ENCODE assay signal across 15 cellular contexts in genomic region chr2:226040344-226040743, GRCh38.
DNase-seq lines count a peak whose midpoint lies in the region; ATAC-seq, FAIRE-seq and TF ChIP-seq lines count a peak whose summit lies in the region.
"Had no signal": no experiment of that assay in that cellular context is flagged by ENCODE, and none has a peak within 500 bp of the region (broad histone marks: within the 10 kb centered on the region; RNA-seq: fewer than 3 reads in every experiment).

No MANE protein-coding gene starts in this region.

- H3K23ac ChIP-seq in IMR-90 (ENCODE audit: low read depth, low read length) (no peak overlapping the region), mesenchymal stem cell (ENCODE audit: low read length in 2 of 2) (no peak overlapping the region)

- in situ Hi-C loops in IMR-90 (cut with MboI; ENCODE audit: low sequenced_read_pairs): no loop called here

- H2BK15ac ChIP-seq in IMR-90 (ENCODE audit: low read depth, low read length) (no peak overlapping the region), mesenchymal stem cell (ENCODE audit: low read depth, poor library complexity, severe bottlenecking) (peak overlapping the region; percentile 89)

- TF ChIP-seq CTCF in GM23338 (conservative IDR thresholded peaks at IDR 0.05; ENCODE audit: low read depth in 2 of 2) (no peak), IMR-90 (conservative IDR thresholded peaks at IDR 0.05; ENCODE audit: low read depth, low read length) (no peak), osteoblast (IDR thresholded peaks at IDR 0.05; ENCODE audit: extremely low read depth, low read depth, low read length) (no peak), chondrocyte (IDR thresholded peaks at IDR 0.05) (no peak)

- no peaks in the 10 kb centered on the region for H3K79me2 ChIP-seq in GM23338 (replicated peaks; ENCODE audit: insufficient read depth)
- H3K79me2 ChIP-seq in osteoblast (ENCODE audit: insufficient read depth, low read length): no peaks in the 10 kb centered on the region

- CTCF ChIA-PET in IMR-90 (lab: Yijun Ruan, JAX): no interaction called here

- H3K4me1 ChIP-seq in GM23338 (ENCODE audit: insufficient read depth) (no peaks in the 10 kb centered on the region), IMR-90 (ENCODE audit: control insufficient read depth, insufficient read depth, low read length) (no peaks in the 10 kb centered on the region; the same call in 1 of the 2 replicates), mesenchymal stem cell (ENCODE audit: control insufficient read depth, insufficient read depth, low read depth, low read length) (no peaks in the 10 kb centered on the region), osteoblast (ENCODE audit: insufficient read depth, low read length) (no peaks in the 10 kb centered on the region)

- no TSS peak for BruUV-seq in IMR-90 (replicated peaks; lab: Mats Ljungman, UMichigan)

- 0 out of 2 replicates have a peak, but pooled peaks cover 6% of the 10 kb centered on the region for H3K9me2 ChIP-seq in GM23338 (ENCODE audit: insufficient read depth)

- H3K9me1 ChIP-seq in IMR-90 (ENCODE audit: insufficient read depth, low read length): no peaks in the 10 kb centered on the region

- DNase-seq in GM23338 (ENCODE audit: low spot score) (no peak), IMR-90 (no peak), mesenchymal stem cell (no peak), osteoblast (ENCODE audit: insufficient read length, low spot score, missing footprints) (peak; percentile 30), GM12891 (ENCODE audit: insufficient read length, low spot score) (no peak), chondrocyte (ENCODE audit: low spot score) (no peak)
- no peak for DNase-seq in T-helper 2 cell treated with Interferon-gamma antibody and Interleukin-4, amounts not matched to agents 5 μg/mL and 100 μg/mL, for 36 hours (ENCODE audit: low spot score)
- DNase-seq: C1 segment of cervical spinal cord; Calu3; CD4-positive, alpha-beta T cell; DMS 273 treated with DMSO at 0.1 percent for 48 hours; H7 had no signal

- H2BK120ac ChIP-seq in IMR-90 (ENCODE audit: low read depth, low read length) (no peak overlapping the region), mesenchymal stem cell (ENCODE audit: low read depth, low read length) (no peak overlapping the region)

- H3F3A ChIP-seq in GM23338 (replicated peaks; ENCODE audit: low read depth): no peaks in the 10 kb centered on the region

- intact Hi-C loops in IMR-90 (cut with micrococcal nuclease): no loop called here

- H4K8ac ChIP-seq in IMR-90 (ENCODE audit: low read depth in 2 of 2, low read length in 2 of 2) (no peak overlapping the region), mesenchymal stem cell (ENCODE audit: low read length) (peak overlapping the region; percentile 23)

- H2BK5ac ChIP-seq in IMR-90 (ENCODE audit: low read depth, low read length, poor library complexity, severe bottlenecking): no peak overlapping the region
- no peak overlapping the region for H2BK5ac ChIP-seq in mesenchymal stem cell (ENCODE audit: low read depth, low read length, poor library complexity, severe bottlenecking)

- POLR2A ChIA-PET in IMR-90 (lab: Charles Lee; ENCODE audit: unreplicated experiment): no interaction called here

- H3K27me3 ChIP-seq in GM23338 (ENCODE audit: insufficient read depth) (no peaks in the 10 kb centered on the region), IMR-90 (ENCODE audit: control insufficient read depth, insufficient read depth, low read length) (no peaks in the 10 kb centered on the region), mesenchymal stem cell (ENCODE audit: control insufficient read depth in 1 of 2, insufficient read depth in 1 of 2, low read length in 2 of 2) (no peaks in the 10 kb centered on the region), osteoblast (ENCODE audit: insufficient read depth, low read length) (no peaks in the 10 kb centered on the region)

- no CpG with 5 or more reads among the region's 1 CpG for WGBS in IMR-90 (ENCODE audit: extremely low coverage in 2 of 2, insufficient read length in 1 of 2), 2 experiments
- WGBS in mesenchymal stem cell: 92% methylated on average over 1 of the region's 1 CpG

- no peak overlapping the region for H2AK9ac ChIP-seq in IMR-90 (replicated peaks; ENCODE audit: low read depth, low read length, poor library complexity)

- H3K4me3 Mint-ChIP-seq in GM23338: no peak overlapping the region
- H3K4me3 Mint-ChIP-seq in T-helper 2 cell treated with Interferon-gamma antibody and Interleukin-4, amounts not matched to agents 5 μg/mL and 100 μg/mL, for 36 hours: no peak overlapping the region
- no peak overlapping the region for H3K4me3 Mint-ChIP-seq in chondrocyte (ENCODE audit: unreplicated experiment)
- H3K4me3 Mint-ChIP-seq: B cell; CD4-positive, alpha-beta T cell had no signal

- no peak overlapping the region for H3K9ac ChIP-seq in IMR-90 (ENCODE audit: low read depth, low read length)
- H3K9ac ChIP-seq in mesenchymal stem cell (ENCODE audit: low read length): no peak overlapping the region

- no peak for TF ChIP-seq POLR2A in IMR-90 (IDR thresholded peaks at IDR 0.05; ENCODE audit: low read depth, low read length)
- TF ChIP-seq POLR2A in GM12891 (IDR thresholded peaks at IDR 0.05; ENCODE audit: low read depth, low read length): no peak

- H2BK20ac ChIP-seq in IMR-90 (ENCODE audit: low read depth, low read length): no peak overlapping the region

- H3K27ac ChIP-seq in GM23338 (ENCODE audit: low read depth): no peak overlapping the region
- no peak overlapping the region for H3K27ac ChIP-seq in IMR-90 (ENCODE audit: insufficient read depth, low read length)
- no peak overlapping the region for H3K27ac ChIP-seq in mesenchymal stem cell (ENCODE audit: low read length, poor library complexity, severe bottlenecking)
- H3K27ac ChIP-seq in osteoblast (ENCODE audit: low read depth, low read length): no peak overlapping the region

- H2BK12ac ChIP-seq in mesenchymal stem cell (ENCODE audit: low read length in 2 of 2): no peak overlapping the region

- H3K4me3 ChIP-seq in GM23338: no peak overlapping the region
- no peak overlapping the region for H3K4me3 ChIP-seq in IMR-90 (ENCODE audit: insufficient read depth, low read depth, low read length)
- H3K4me3 ChIP-seq in mesenchymal stem cell (ENCODE audit: insufficient read depth in 1 of 2, low read depth in 1 of 2, low read length in 2 of 2): no peak overlapping the region
- no peak overlapping the region for H3K4me3 ChIP-seq in osteoblast (ENCODE audit: insufficient read depth, low read length)

- H3K79me1 ChIP-seq in IMR-90 (ENCODE audit: low read depth in 1 of 2, low read length in 2 of 2) (no peaks in the 10 kb centered on the region), mesenchymal stem cell (replicated peaks; ENCODE audit: low read length, poor library complexity, severe bottlenecking) (no peaks in the 10 kb centered on the region)

- H4K5ac ChIP-seq in IMR-90 (ENCODE audit: low read depth, low read length): peak overlapping the region; percentile 20; the same call in 1 of the 2 replicates

- H4K91ac ChIP-seq in IMR-90 (ENCODE audit: insufficient read depth, low read depth, low read length) (no peak overlapping the region), mesenchymal stem cell (ENCODE audit: low read length) (no peak overlapping the region)

- H3K36me3 ChIP-seq in GM23338 (ENCODE audit: insufficient read depth): no peaks in the 10 kb centered on the region
- H3K36me3 ChIP-seq in IMR-90 (ENCODE audit: control insufficient read depth, insufficient read depth, low read length): no peaks in the 10 kb centered on the region
- no peaks in the 10 kb centered on the region for H3K36me3 ChIP-seq in mesenchymal stem cell (ENCODE audit: control insufficient read depth in 1 of 2, insufficient read depth in 2 of 2, low read depth in 1 of 2, low read length in 2 of 2)
- H3K36me3 ChIP-seq in osteoblast (ENCODE audit: insufficient read depth, low read length): no peaks in the 10 kb centered on the region

- H2AK5ac ChIP-seq in IMR-90 (ENCODE audit: low read depth, low read length): no peak overlapping the region
- H2AK5ac ChIP-seq in mesenchymal stem cell (ENCODE audit: low read length, severe bottlenecking): no peak overlapping the region

- H3K9me3 ChIP-seq in IMR-90 (ENCODE audit: control insufficient read depth, insufficient read depth, low read length): no peaks in the 10 kb centered on the region
- no peaks in the 10 kb centered on the region for H3K9me3 ChIP-seq in mesenchymal stem cell (ENCODE audit: control insufficient read depth, low read length)
- no peaks in the 10 kb centered on the region for H3K9me3 ChIP-seq in osteoblast (ENCODE audit: low read depth, low read length)

- H3K4ac ChIP-seq in IMR-90 (ENCODE audit: low read depth, low read length) (no peak overlapping the region), mesenchymal stem cell (ENCODE audit: low read depth in 1 of 2, low read length in 2 of 2) (no peak overlapping the region)

- no peaks in the 10 kb centered on the region for H3K36me3 Mint-ChIP-seq in GM23338 (ENCODE audit: low read depth)
- H3K36me3 Mint-ChIP-seq in T-helper 2 cell treated with Interferon-gamma antibody and Interleukin-4, amounts not matched to agents 5 μg/mL and 100 μg/mL, for 36 hours (ENCODE audit: low read depth): no peaks in the 10 kb centered on the region
- no peaks in the 10 kb centered on the region for H3K36me3 Mint-ChIP-seq in chondrocyte (ENCODE audit: low read depth)

- H4K20me1 ChIP-seq in GM23338 (replicated peaks; ENCODE audit: insufficient read depth): no peaks in the 10 kb centered on the region
- no peaks in the 10 kb centered on the region for H4K20me1 ChIP-seq in IMR-90 (ENCODE audit: insufficient read depth, low read length)
- no peaks in the 10 kb centered on the region for H4K20me1 ChIP-seq in osteoblast (ENCODE audit: insufficient read depth, low read length)

- H3K18ac ChIP-seq in IMR-90 (ENCODE audit: low read depth, low read length) (peak overlapping the region; percentile 64; the same call in 1 of the 2 replicates), mesenchymal stem cell (ENCODE audit: low read depth in 1 of 2, low read length in 2 of 2) (no peak overlapping the region)

- H3K4me1 Mint-ChIP-seq in GM23338: no peaks in the 10 kb centered on the region
- H3K4me1 Mint-ChIP-seq in T-helper 2 cell treated with Interferon-gamma antibody and Interleukin-4, amounts not matched to agents 5 μg/mL and 100 μg/mL, for 36 hours (ENCODE audit: low read depth): no peaks in the 10 kb centered on the region
- H3K4me1 Mint-ChIP-seq in chondrocyte (ENCODE audit: low read depth): peaks cover 6% of the 10 kb centered on the region
- H3K4me1 Mint-ChIP-seq: B cell had no signal

- H3K9me3 Mint-ChIP-seq in GM23338 (no peaks in the 10 kb centered on the region), chondrocyte (ENCODE audit: low read depth) (peaks cover 5% of the 10 kb centered on the region)
- H3K9me3 Mint-ChIP-seq in T-helper 2 cell treated with Interferon-gamma antibody and Interleukin-4, amounts not matched to agents 5 μg/mL and 100 μg/mL, for 36 hours: no peaks in the 10 kb centered on the region
- H3K9me3 Mint-ChIP-seq: CD4-positive, alpha-beta T cell had no signal

- H3K14ac ChIP-seq in IMR-90 (replicated peaks; ENCODE audit: low read depth, low read length) (no peak overlapping the region), mesenchymal stem cell (ENCODE audit: low read length in 2 of 2) (no peak overlapping the region)

- dilution Hi-C loops in IMR-90 (cut with HindIII; ENCODE audit: low sequenced_read_pairs, unreplicated experiment): no loop called here

- no peak overlapping the region for H3K56ac ChIP-seq in IMR-90 (ENCODE audit: extremely low read depth, insufficient read depth, low read length)

- H2AFZ ChIP-seq in GM23338 (peak overlapping the region; percentile 18; the same call in 1 of the 2 replicates), IMR-90 (replicated peaks; ENCODE audit: low read length, poor library complexity) (no peak overlapping the region), mesenchymal stem cell (ENCODE audit: low read depth, low read length) (no peak overlapping the region), osteoblast (ENCODE audit: low read length) (peak overlapping the region; percentile 14)

- no peaks in the 10 kb centered on the region for H3K27me3 Mint-ChIP-seq in GM23338 (ENCODE audit: insufficient read depth, low read depth, poor library complexity)
- no peaks in the 10 kb centered on the region for H3K27me3 Mint-ChIP-seq in T-helper 2 cell treated with Interferon-gamma antibody and Interleukin-4, amounts not matched to agents 5 μg/mL and 100 μg/mL, for 36 hours (ENCODE audit: low read depth)
- no peaks in the 10 kb centered on the region for H3K27me3 Mint-ChIP-seq in chondrocyte (ENCODE audit: low read depth)

- H3K4me2 ChIP-seq in GM23338 (no peak overlapping the region), IMR-90 (ENCODE audit: low read depth, low read length) (no peak overlapping the region), mesenchymal stem cell (ENCODE audit: low read length, poor library complexity, severe bottlenecking) (no peak overlapping the region), osteoblast (ENCODE audit: insufficient read depth, low read length) (no peak overlapping the region)

- no peak for TF ChIP-seq RAD21 in IMR-90 (IDR thresholded peaks at IDR 0.05; ENCODE audit: low read length)

- no peak overlapping the region for H3K27ac Mint-ChIP-seq in GM23338
- no peak overlapping the region for H3K27ac Mint-ChIP-seq in T-helper 2 cell treated with Interferon-gamma antibody and Interleukin-4, amounts not matched to agents 5 μg/mL and 100 μg/mL, for 36 hours
- no peak overlapping the region for H3K27ac Mint-ChIP-seq in chondrocyte (ENCODE audit: unreplicated experiment)
- H3K27ac Mint-ChIP-seq: B cell; CD4-positive, alpha-beta T cell had no signal

- ATAC-seq in GM23338: no peak
- no peak for ATAC-seq in IMR-90 (ENCODE audit: low read depth)

- no peak for FAIRE-seq in GM12891 (lab: Jason Lieb, UNC)
- FAIRE-seq: A204.1, GM18507 had no signal

Comparison
In these comparisons a context has a peak if more than half of its experiments do, and no peak if none do; other contexts are left out.
1. H2AFZ ChIP-seq: peak in GM23338 (single experiment) and osteoblast (single experiment); none in IMR-90 (single experiment) and mesenchymal stem cell (single experiment).